18 cellular contexts compared by ENCODE assay signal in the genomic region with DNA sequence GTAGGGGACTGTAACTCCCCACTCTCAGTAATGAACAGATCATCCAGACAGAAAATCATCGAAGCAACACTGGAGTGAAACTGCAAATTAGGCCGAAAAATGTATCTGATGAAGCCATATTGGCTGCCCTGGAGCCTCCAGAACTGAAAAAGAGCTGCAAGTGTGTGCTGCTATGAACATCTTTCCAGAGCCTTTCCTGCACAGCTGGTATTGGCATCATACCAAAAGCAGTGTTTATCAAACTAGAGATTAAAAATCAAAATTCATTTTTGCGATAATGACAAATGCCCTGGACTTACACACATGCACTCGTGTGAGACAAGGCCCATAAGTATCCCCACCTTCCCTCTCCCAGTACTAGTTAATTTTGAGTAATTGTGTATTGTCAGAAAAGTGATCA. TPM values are rescaled to one million over a fixed set of nuclear protein-coding genes. Genes with fewer than 3 reads are reported as not detected.
DNase-seq lines count a peak whose midpoint lies in the region; ATAC-seq and TF ChIP-seq lines count a peak whose summit lies in the region.
"Had no signal": no experiment of that assay in that cellular context is flagged by ENCODE, and none has a peak within 500 bp of the region (broad histone marks: within the 10 kb centered on the region; RNA-seq: fewer than 3 reads in every experiment).

No MANE protein-coding gene starts in this region.

- no peak overlapping the region for H3K4me2 ChIP-seq in osteoblast (ENCODE audit: insufficient read depth, low read length)
- H3K4me2 ChIP-seq: BLaER1 treated with 17β-estradiol and CSF1 and Interleukin-3, amounts not matched to agents 10 nM and 100 nM had no signal

- H3K9me3 ChIP-seq in BE2C = no peaks in the 10 kb centered on the region
- H3K9me3 ChIP-seq in osteoblast (ENCODE audit: low read depth, low read length) = no peaks in the 10 kb centered on the region

- no peaks in the 10 kb centered on the region for H3K79me2 ChIP-seq in osteoblast (ENCODE audit: insufficient read depth, low read length)

- no peak overlapping the region for H2AFZ ChIP-seq in osteoblast (ENCODE audit: low read length)
- H2AFZ ChIP-seq: GM23248 had no signal

- TF ChIP-seq CTCF in BE2C (IDR thresholded peaks at IDR 0.05; ENCODE audit: low read depth, low read length) (no peak), osteoblast (IDR thresholded peaks at IDR 0.05; ENCODE audit: extremely low read depth, low read depth, low read length) (no peak)

- no peaks in the 10 kb centered on the region; the same call in none of the 2 replicates for H3K4me1 ChIP-seq in BE2C
- no peaks in the 10 kb centered on the region for H3K4me1 ChIP-seq in osteoblast (ENCODE audit: insufficient read depth, low read length)

- peak; percentile 5 for DNase-seq in NCI-H1694 (lab: John Stamatoyannopoulos, UW)
- no peak for DNase-seq in NCI-H1694 treated with DMSO at 0.1 percent for 48 hours (lab: John Stamatoyannopoulos, UW)
- peak; percentile 14 for DNase-seq in BE2C
- peak; percentile 5 for DNase-seq in NCI-H69 (lab: John Stamatoyannopoulos, UW)
- DNase-seq in osteoblast (ENCODE audit: insufficient read length, low spot score, missing footprints) = peak; percentile 65
- DNase-seq in DMS114 treated with DMSO at 0.1 percent for 48 hours (lab: John Stamatoyannopoulos, UW; ENCODE audit: unreplicated experiment) = no peak
- DNase-seq: Calu3; CD4-positive, alpha-beta T cell; COR-L47; DMS53; DMS79 treated with DMSO at 0.1 percent for 48 hours; GF-D8; GM23248; H7; HCEC 1CT had no signal

- no peaks in the 10 kb centered on the region for H3K27me3 ChIP-seq in BE2C
- no peaks in the 10 kb centered on the region for H3K27me3 ChIP-seq in osteoblast (ENCODE audit: insufficient read depth, low read length)
- H3K27me3 ChIP-seq: BLaER1 treated with 17β-estradiol and CSF1 and Interleukin-3, amounts not matched to agents 10 nM and 100 nM had no signal

- H3K36me3 ChIP-seq in BE2C (no peaks in the 10 kb centered on the region), osteoblast (ENCODE audit: insufficient read depth, low read length) (no peaks in the 10 kb centered on the region)

- no peak overlapping the region for H3K27ac ChIP-seq in osteoblast (ENCODE audit: low read depth, low read length)
- H3K27ac ChIP-seq: 22Rv1; BLaER1 treated with 17β-estradiol and CSF1 and Interleukin-3, amounts not matched to agents 10 nM and 100 nM; GM23248 had no signal

- ATAC-seq in GM18868 (IDR thresholded peaks at IDR 0.05; ENCODE audit: unreplicated experiment) = no peak

- H4K20me1 ChIP-seq in osteoblast (ENCODE audit: insufficient read depth, low read length) = no peaks in the 10 kb centered on the region
- H4K20me1 ChIP-seq: BLaER1 treated with 17β-estradiol and CSF1 and Interleukin-3, amounts not matched to agents 10 nM and 100 nM had no signal

- no peak overlapping the region for H3K4me3 ChIP-seq in BE2C (ENCODE audit: low read depth, low read length)
- H3K4me3 ChIP-seq in osteoblast (ENCODE audit: insufficient read depth, low read length) = no peak overlapping the region
- H3K4me3 ChIP-seq: BLaER1 treated with 17β-estradiol and CSF1 and Interleukin-3, amounts not matched to agents 10 nM and 100 nM; GM23248 had no signal

RNA-seq across cellular contexts. Expression of a gene that starts 6.8 kb away (rescaled TPM):
- 80.9 TPM for polyA plus RNA-seq in BE2C (2012; ENCODE audit: insufficient read depth, insufficient read length, low read depth)
- total RNA-seq in osteoblast = 35.9 and 39.8 TPM in 2 replicates

RNA-seq across cellular contexts. Expression of a gene that starts 49.9 kb away (rescaled TPM):
- polyA plus RNA-seq in BE2C (2012; ENCODE audit: insufficient read depth, insufficient read length, low read depth) = 7.2 TPM
- total RNA-seq in osteoblast = 21.0 and 21.5 TPM in 2 replicates

Comparison
In these comparisons a context has a peak if more than half of its experiments do, and no peak if none do; other contexts are left out.
1. DNase-seq: peak in NCI-H1694 (single experiment), BE2C (single experiment), NCI-H69 (single experiment) and osteoblast (single experiment); none in NCI-H1694 treated with DMSO at 0.1 percent for 48 hours (single experiment) and DMS114 treated with DMSO at 0.1 percent for 48 hours (single experiment).